In genomic region chr13:113777311-113778260, GRCh38 we compare ENCODE assay signal across 1 cellular context.
A peak's percentile ranks its signal among the peaks of the same experiment; 100 is the strongest.
TF ChIP-seq lines count a peak whose summit lies in the region.

No MANE protein-coding gene starts in this region.

TF ChIP-seq in HepG2, 621 proteins besides CTCF, POLR2A, EP300 and RAD21 (continued from another document):
- TF ChIP-seq, protein P1, sequence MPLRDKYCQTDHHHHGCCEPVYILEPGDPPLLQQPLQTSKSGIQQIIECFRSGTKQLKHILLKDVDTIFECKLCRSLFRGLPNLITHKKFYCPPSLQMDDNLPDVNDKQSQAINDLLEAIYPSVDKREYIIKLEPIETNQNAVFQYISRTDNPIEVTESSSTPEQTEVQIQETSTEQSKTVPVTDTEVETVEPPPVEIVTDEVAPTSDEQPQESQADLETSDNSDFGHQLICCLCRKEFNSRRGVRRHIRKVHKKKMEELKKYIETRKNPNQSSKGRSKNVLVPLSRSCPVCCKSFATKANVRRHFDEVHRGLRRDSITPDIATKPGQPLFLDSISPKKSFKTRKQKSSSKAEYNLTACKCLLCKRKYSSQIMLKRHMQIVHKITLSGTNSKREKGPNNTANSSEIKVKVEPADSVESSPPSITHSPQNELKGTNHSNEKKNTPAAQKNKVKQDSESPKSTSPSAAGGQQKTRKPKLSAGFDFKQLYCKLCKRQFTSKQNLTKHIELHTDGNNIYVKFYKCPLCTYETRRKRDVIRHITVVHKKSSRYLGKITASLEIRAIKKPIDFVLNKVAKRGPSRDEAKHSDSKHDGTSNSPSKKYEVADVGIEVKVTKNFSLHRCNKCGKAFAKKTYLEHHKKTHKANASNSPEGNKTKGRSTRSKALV (CRISPR knock-in tag; IDR thresholded peaks at IDR 0.05) = no peak
- TF ChIP-seq, protein P2, sequence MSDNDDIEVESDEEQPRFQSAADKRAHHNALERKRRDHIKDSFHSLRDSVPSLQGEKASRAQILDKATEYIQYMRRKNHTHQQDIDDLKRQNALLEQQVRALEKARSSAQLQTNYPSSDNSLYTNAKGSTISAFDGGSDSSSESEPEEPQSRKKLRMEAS (IDR thresholded peaks at IDR 0.05) = peak; percentile 30; the same call in 1 of the 2 replicates
- TF ChIP-seq RNF2 (conservative IDR thresholded peaks at IDR 0.05; ENCODE audit: low read depth) = no peak
